In the genomic region with DNA sequence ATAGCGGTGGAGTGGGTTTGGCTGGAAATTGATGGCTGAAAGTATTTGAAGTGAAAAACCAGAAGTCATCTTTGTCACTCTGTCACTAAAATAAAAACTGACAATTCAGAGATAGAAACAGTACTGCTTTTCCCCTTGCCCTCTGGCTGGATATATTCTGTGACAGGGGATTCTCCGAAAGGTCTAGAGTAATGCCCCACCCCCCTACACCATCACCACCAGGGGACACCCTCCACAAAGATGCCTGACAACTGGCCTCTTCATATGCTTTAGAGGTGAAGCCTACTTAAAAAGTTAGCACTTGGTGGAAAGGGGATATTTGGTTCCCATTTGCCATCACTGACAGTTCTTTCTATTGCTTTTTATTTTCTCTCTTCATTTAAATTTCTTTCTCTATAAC, we compare ENCODE assay signal across 1 cellular context.
TF ChIP-seq lines count a peak whose summit lies in the region.

No MANE protein-coding gene starts in this region.

TF ChIP-seq in HepG2, 621 proteins besides CTCF, POLR2A, EP300 and RAD21 (continued from another document):
- TF ChIP-seq, protein P1, sequence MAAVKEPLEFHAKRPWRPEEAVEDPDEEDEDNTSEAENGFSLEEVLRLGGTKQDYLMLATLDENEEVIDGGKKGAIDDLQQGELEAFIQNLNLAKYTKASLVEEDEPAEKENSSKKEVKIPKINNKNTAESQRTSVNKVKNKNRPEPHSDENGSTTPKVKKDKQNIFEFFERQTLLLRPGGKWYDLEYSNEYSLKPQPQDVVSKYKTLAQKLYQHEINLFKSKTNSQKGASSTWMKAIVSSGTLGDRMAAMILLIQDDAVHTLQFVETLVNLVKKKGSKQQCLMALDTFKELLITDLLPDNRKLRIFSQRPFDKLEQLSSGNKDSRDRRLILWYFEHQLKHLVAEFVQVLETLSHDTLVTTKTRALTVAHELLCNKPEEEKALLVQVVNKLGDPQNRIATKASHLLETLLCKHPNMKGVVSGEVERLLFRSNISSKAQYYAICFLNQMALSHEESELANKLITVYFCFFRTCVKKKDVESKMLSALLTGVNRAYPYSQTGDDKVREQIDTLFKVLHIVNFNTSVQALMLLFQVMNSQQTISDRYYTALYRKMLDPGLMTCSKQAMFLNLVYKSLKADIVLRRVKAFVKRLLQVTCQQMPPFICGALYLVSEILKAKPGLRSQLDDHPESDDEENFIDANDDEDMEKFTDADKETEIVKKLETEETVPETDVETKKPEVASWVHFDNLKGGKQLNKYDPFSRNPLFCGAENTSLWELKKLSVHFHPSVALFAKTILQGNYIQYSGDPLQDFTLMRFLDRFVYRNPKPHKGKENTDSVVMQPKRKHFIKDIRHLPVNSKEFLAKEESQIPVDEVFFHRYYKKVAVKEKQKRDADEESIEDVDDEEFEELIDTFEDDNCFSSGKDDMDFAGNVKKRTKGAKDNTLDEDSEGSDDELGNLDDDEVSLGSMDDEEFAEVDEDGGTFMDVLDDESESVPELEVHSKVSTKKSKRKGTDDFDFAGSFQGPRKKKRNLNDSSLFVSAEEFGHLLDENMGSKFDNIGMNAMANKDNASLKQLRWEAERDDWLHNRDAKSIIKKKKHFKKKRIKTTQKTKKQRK (IDR thresholded peaks at IDR 0.05; ENCODE audit: low read length), result no peak
- no peak for TF ChIP-seq ZNF781 (CRISPR knock-in tag; IDR thresholded peaks at IDR 0.05; ENCODE audit: borderline replicate concordance, not compliant biosample characterization)
- TF ChIP-seq RNF2 (conservative IDR thresholded peaks at IDR 0.05; ENCODE audit: low read depth), result no peak
- TF ChIP-seq, protein P2, sequence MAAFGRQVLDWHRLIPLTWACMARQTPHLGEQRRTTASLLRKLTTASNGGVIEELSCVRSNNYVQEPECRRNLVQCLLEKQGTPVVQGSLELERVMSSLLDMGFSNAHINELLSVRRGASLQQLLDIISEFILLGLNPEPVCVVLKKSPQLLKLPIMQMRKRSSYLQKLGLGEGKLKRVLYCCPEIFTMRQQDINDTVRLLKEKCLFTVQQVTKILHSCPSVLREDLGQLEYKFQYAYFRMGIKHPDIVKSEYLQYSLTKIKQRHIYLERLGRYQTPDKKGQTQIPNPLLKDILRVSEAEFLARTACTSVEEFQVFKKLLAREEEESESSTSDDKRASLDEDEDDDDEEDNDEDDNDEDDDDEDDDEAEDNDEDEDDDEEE (CRISPR knock-in tag; IDR thresholded peaks at IDR 0.05), result no peak
- TF ChIP-seq MED8 (CRISPR knock-in tag; IDR thresholded peaks at IDR 0.05; ENCODE audit: insufficient replicate concordance), result no peak
- no peak for TF ChIP-seq MAFG (CRISPR knock-in tag; IDR thresholded peaks at IDR 0.05)
